Comparison of ENCODE assay signal across 17 cellular contexts in genomic region chr11:117415358-117415896, GRCh38.
DNase-seq lines count a peak whose midpoint lies in the region; ATAC-seq and TF ChIP-seq lines count a peak whose summit lies in the region.
"Had no signal": no experiment of that assay in that cellular context is flagged by ENCODE, and none has a peak within 500 bp of the region (broad histone marks: within the 10 kb centered on the region; RNA-seq: fewer than 3 reads in every experiment).

No MANE protein-coding gene starts in this region.

- no peaks in the 10 kb centered on the region for H3K4me1 ChIP-seq in upper lobe of right lung

- peak; percentile 24 for DNase-seq in activated effector memory CD4-positive, alpha-beta T cell treated with anti-CD3 and anti-CD28 coated beads, Interleukin-2, amount 50 U/mL, for 16 hours
- DNase-seq in activated effector memory CD4-positive, alpha-beta T cell treated with Interleukin-2 at 50 U/mL for 16 hours, result no peak
- DNase-seq in WERI-Rb-1 (peak; percentile 0), left kidney (ENCODE audit: low read depth, low spot score) (peak; percentile 16), posterior vena cava (ENCODE audit: low spot score) (peak; percentile 58), G401 (ENCODE audit: low spot score) (no peak), T1000 (lab: John Stamatoyannopoulos, UW) (no peak), upper lobe of right lung (no peak)
- DNase-seq: 8988T; AML-193; CD8-positive, alpha-beta memory T cell; DND-41; GF-D8; GOT3; H9 had no signal

- ATAC-seq in upper lobe of right lung, result no peak

- H3K9me3 ChIP-seq in WERI-Rb-1 (ENCODE audit: severe bottlenecking), result no peaks in the 10 kb centered on the region
- no peaks in the 10 kb centered on the region for H3K9me3 ChIP-seq in upper lobe of right lung
- H3K9me3 ChIP-seq: BLaER1, Caco-2 had no signal

- H3K36me3 ChIP-seq in WERI-Rb-1 (peaks cover 3% of the 10 kb centered on the region; the same call in 1 of the 2 replicates), upper lobe of right lung (peaks cover 7% of the 10 kb centered on the region)
- H3K36me3 ChIP-seq: BLaER1 had no signal

- in situ Hi-C loops in G401 (cut with HindIII; ENCODE audit: low sequenced_read_pairs), result no loop called here

- intact Hi-C loops in posterior vena cava (cut with DNase I), result no loop called here
- intact Hi-C loops in upper lobe of right lung (cut with DNase I), result no loop called here

- H3K27ac ChIP-seq in WERI-Rb-1 (no peak overlapping the region), upper lobe of right lung (no peak overlapping the region)
- H3K27ac ChIP-seq: BLaER1 had no signal

- H3K27me3 ChIP-seq in WERI-Rb-1 (ENCODE audit: insufficient read depth, low read depth, severe bottlenecking) (no peaks in the 10 kb centered on the region), upper lobe of right lung (no peaks in the 10 kb centered on the region)
- H3K27me3 ChIP-seq: BLaER1 had no signal

- no peak overlapping the region for H3K4me3 ChIP-seq in WERI-Rb-1 (ENCODE audit: low read depth, low read length)
- H3K4me3 ChIP-seq in upper lobe of right lung, result no peak overlapping the region
- H3K4me3 ChIP-seq: BLaER1 had no signal

- no peak for TF ChIP-seq CTCF in WERI-Rb-1 (IDR thresholded peaks at IDR 0.05; ENCODE audit: low read depth, low read length)
- no peak for TF ChIP-seq CTCF in upper lobe of right lung (IDR thresholded peaks at IDR 0.05)

Comparison
In these comparisons a context has a peak if more than half of its experiments do, and no peak if none do; other contexts are left out.
1. DNase-seq: peak in activated effector memory CD4-positive, alpha-beta T cell treated with anti-CD3 and anti-CD28 coated beads, Interleukin-2, amount 50 U/mL, for 16 hours (single experiment), WERI-Rb-1 (single experiment), left kidney (single experiment) and posterior vena cava (single experiment); none in activated effector memory CD4-positive, alpha-beta T cell treated with Interleukin-2 at 50 U/mL for 16 hours (single experiment), G401 (single experiment), T1000 (single experiment) and upper lobe of right lung (single experiment).